In the genomic region with DNA sequence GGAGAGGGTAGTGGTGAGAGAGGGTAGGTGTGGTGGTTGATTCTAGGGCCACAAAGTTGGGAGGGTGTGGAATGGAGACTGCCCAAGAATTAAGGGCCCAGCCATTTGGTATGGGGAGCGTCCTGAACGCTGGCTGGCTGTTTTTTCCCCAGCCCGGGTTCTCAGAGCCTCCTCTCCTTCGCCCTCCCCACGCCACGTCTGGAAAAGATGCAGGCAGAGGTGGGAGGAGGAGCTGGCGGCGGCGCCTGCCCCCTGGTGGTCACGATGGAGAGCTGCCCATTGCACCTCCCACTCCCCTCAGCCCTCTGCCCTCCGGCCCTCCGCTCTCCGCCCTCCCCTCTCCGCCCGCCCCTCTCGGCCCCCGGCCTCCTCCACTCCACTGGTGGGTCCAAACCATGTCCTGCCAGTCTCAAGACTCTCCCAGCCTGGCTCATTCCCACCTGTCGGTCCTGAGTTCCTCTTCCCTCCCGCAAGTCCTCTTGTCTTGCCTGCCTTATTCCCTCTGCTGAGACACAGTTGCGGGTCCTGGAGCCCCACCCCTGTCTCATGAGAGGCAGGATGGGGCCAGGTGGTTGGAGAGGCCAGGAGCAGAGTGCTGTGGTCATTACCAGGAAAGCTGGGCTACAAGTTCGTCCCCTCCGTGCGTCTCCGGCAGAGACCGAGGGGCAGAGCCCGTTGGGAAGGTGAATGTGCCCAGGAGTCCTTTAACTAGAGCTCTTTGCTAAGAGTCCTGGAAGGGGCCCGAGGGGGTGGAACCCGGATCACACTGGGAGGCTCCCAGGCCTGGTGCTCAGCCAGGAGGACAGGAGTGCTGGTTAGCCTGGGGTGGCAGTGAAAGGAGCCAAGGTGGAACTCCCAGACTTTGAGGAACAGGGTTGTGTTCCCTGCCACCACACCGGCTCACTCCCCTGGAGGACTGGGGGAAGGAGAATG, we compare ENCODE assay signal across 8 cellular contexts. TPM values are rescaled to one million over a fixed set of nuclear protein-coding genes. Genes with fewer than 3 reads are reported as not detected.
DNase-seq lines count a peak whose midpoint lies in the region; ATAC-seq and TF ChIP-seq lines count a peak whose summit lies in the region.

No MANE protein-coding gene starts in this region.

- TF ChIP-seq CTCF in GM10248 (IDR thresholded peaks at IDR 0.05; ENCODE audit: control extremely low read depth, extremely low read depth, low read depth, missing control alignments) (peak; percentile 94), osteoblast (IDR thresholded peaks at IDR 0.05; ENCODE audit: extremely low read depth, low read depth, low read length) (peak; percentile 76), thoracic aorta (IDR thresholded peaks at IDR 0.05) (peak; percentile 97)

- peak overlapping the region; percentile 82 for H3K4me2 ChIP-seq in osteoblast (ENCODE audit: insufficient read depth, low read length)

- POLR2A ChIA-PET in GM10248 (lab: Yijun Ruan, JAX), result no interaction called here

- H3K9me3 ChIP-seq in SJSA1 (replicated peaks) (no peaks in the 10 kb centered on the region), osteoblast (ENCODE audit: low read depth, low read length) (no peaks in the 10 kb centered on the region), thoracic aorta (no peaks in the 10 kb centered on the region)

- DNase-seq in GM10248 (ENCODE audit: extremely low spot score) (peak; percentile 91), M059J (ENCODE audit: low read depth) (peak; percentile 71), SJSA1 (ENCODE audit: low read depth in 1 of 2, low spot score in 2 of 2) (peak; percentile 56 to 74), glomerular visceral epithelial cell (ENCODE audit: extremely low spot score) (peak; percentile 73), osteoblast (ENCODE audit: insufficient read length, low spot score, missing footprints) (peak; percentile 97), thoracic aorta (ENCODE audit: low spot score) (no peak)
- peak; percentile 73 for DNase-seq in activated naive CD4-positive, alpha-beta T cell treated with anti-CD3 and anti-CD28 coated beads, Interleukin-2, amount 10 ng/mL, durations not matched to agents 7 days and 5 days

- H2AFZ ChIP-seq in osteoblast (ENCODE audit: low read length), result peak overlapping the region; percentile 89

- H4K20me1 ChIP-seq in osteoblast (ENCODE audit: insufficient read depth, low read length), result no peaks in the 10 kb centered on the region

- no peak overlapping the region for H3K4me3 Mint-ChIP-seq in activated naive CD4-positive, alpha-beta T cell treated with anti-CD3 and anti-CD28 coated beads, Interleukin-2, amount 10 ng/mL, durations not matched to agents 7 days and 5 days

- H3K27me3 ChIP-seq in SJSA1 (replicated peaks), result no peaks in the 10 kb centered on the region
- no peaks in the 10 kb centered on the region for H3K27me3 ChIP-seq in osteoblast (ENCODE audit: insufficient read depth, low read length)
- H3K27me3 ChIP-seq in thoracic aorta (replicated peaks; ENCODE audit: insufficient read depth), result no peaks in the 10 kb centered on the region

- H3K27ac Mint-ChIP-seq in activated naive CD4-positive, alpha-beta T cell treated with anti-CD3 and anti-CD28 coated beads, Interleukin-2, amount 10 ng/mL, durations not matched to agents 7 days and 5 days, result no peak overlapping the region

- no peak overlapping the region for H3K4me3 ChIP-seq in SJSA1
- peak overlapping the region; percentile 68 for H3K4me3 ChIP-seq in osteoblast (ENCODE audit: insufficient read depth, low read length)
- peak overlapping the region; percentile 59 for H3K4me3 ChIP-seq in thoracic aorta

- H3K36me3 ChIP-seq in SJSA1 (peaks cover 33% of the 10 kb centered on the region), osteoblast (ENCODE audit: insufficient read depth, low read length) (peaks cover 3% of the 10 kb centered on the region), thoracic aorta (peaks cover 13% of the 10 kb centered on the region)

- peaks cover 5% of the 10 kb centered on the region for H3K4me1 Mint-ChIP-seq in activated naive CD4-positive, alpha-beta T cell treated with anti-CD3 and anti-CD28 coated beads, Interleukin-2, amount 10 ng/mL, durations not matched to agents 7 days and 5 days

- ATAC-seq in thoracic aorta (ENCODE audit: insufficient number of reproducible peaks, low FRiP score, low read depth) (peak; percentile 60), GM19023 (IDR thresholded peaks at IDR 0.05; ENCODE audit: unreplicated experiment) (no peak)

- CTCF ChIA-PET in GM10248 (lab: Yijun Ruan, JAX), result interaction anchor here (0.9 to 4.2 kb wide), 29 partner anchors 9 to 699 kb away, joined by 3 to 48 read pairs (median 4); a partner anchor contains a TSS
- CTCF ChIA-PET in activated naive CD4-positive, alpha-beta T cell treated with anti-CD3 and anti-CD28 coated beads, Interleukin-2, amount 10 ng/mL, durations not matched to agents 7 days and 5 days (lab: Charles Lee), result interaction anchor here (0.7 to 4.5 kb wide), 24 partner anchors 8 to 862 kb away, joined by 3 to 61 read pairs (median 4); a partner anchor contains a TSS

- H3K4me1 ChIP-seq in SJSA1 (replicated peaks), result peaks cover 42% of the 10 kb centered on the region
- peaks cover 32% of the 10 kb centered on the region for H3K4me1 ChIP-seq in osteoblast (ENCODE audit: insufficient read depth, low read length)
- H3K4me1 ChIP-seq in thoracic aorta (ENCODE audit: control insufficient read depth in 1 of 2, low read depth in 2 of 2), result peaks cover 4 to 43% of the 10 kb centered on the region in 2 donors

- no peaks in the 10 kb centered on the region for H3K36me3 Mint-ChIP-seq in activated naive CD4-positive, alpha-beta T cell treated with anti-CD3 and anti-CD28 coated beads, Interleukin-2, amount 10 ng/mL, durations not matched to agents 7 days and 5 days

- no peaks in the 10 kb centered on the region for H3K79me2 ChIP-seq in osteoblast (ENCODE audit: insufficient read depth, low read length)

- peaks cover 8% of the 10 kb centered on the region for H3K27me3 Mint-ChIP-seq in activated naive CD4-positive, alpha-beta T cell treated with anti-CD3 and anti-CD28 coated beads, Interleukin-2, amount 10 ng/mL, durations not matched to agents 7 days and 5 days

- no peaks in the 10 kb centered on the region for H3K9me3 Mint-ChIP-seq in activated naive CD4-positive, alpha-beta T cell treated with anti-CD3 and anti-CD28 coated beads, Interleukin-2, amount 10 ng/mL, durations not matched to agents 7 days and 5 days

- no peak overlapping the region for H3K27ac ChIP-seq in SJSA1
- H3K27ac ChIP-seq in osteoblast (ENCODE audit: low read depth, low read length), result no peak overlapping the region
- H3K27ac ChIP-seq in thoracic aorta, result peak overlapping the region in 1 of 2 donors; percentile 6

RNA-seq across cellular contexts. Expression of a gene that starts 22.6 kb away (rescaled TPM):
- total RNA-seq in M059J (2014; rRNA removed; shearing (Covaris generic)), result 33.9 and 36.4 TPM in 2 replicates
- total RNA-seq in SJSA1 (2014; rRNA removed; shearing (Covaris generic)), result 22.2 and 22.3 TPM in 2 replicates
- total RNA-seq in osteoblast (0.72 and 1.2 TPM in 2 replicates), thoracic aorta (10 to 100 TPM; 18.0 to 24.5 TPM)

RNA-seq across cellular contexts. Expression of a gene that starts 36.9 kb away (rescaled TPM):
- 0.25 and 2.2 TPM in 2 replicates for total RNA-seq in M059J (2014; rRNA removed; shearing (Covaris generic))
- total RNA-seq in SJSA1 (2014; rRNA removed; shearing (Covaris generic)), result not detected in 2 replicates
- total RNA-seq in osteoblast (not detected in 2 replicates), thoracic aorta (not detected)

RNA-seq across cellular contexts. Expression of a gene that starts 56.3 kb away (rescaled TPM):
- total RNA-seq in M059J (2014; rRNA removed; shearing (Covaris generic)), result 6.9 and 12.6 TPM in 2 replicates
- total RNA-seq in SJSA1 (2014; rRNA removed; shearing (Covaris generic)), result 9.0 and 15.5 TPM in 2 replicates
- total RNA-seq in osteoblast (6.8 and 9.0 TPM in 2 replicates), thoracic aorta (10 to 100 TPM; 27.2 to 33.2 TPM)
